Comparison of ENCODE assay signal across 17 cellular contexts in the genomic region with DNA sequence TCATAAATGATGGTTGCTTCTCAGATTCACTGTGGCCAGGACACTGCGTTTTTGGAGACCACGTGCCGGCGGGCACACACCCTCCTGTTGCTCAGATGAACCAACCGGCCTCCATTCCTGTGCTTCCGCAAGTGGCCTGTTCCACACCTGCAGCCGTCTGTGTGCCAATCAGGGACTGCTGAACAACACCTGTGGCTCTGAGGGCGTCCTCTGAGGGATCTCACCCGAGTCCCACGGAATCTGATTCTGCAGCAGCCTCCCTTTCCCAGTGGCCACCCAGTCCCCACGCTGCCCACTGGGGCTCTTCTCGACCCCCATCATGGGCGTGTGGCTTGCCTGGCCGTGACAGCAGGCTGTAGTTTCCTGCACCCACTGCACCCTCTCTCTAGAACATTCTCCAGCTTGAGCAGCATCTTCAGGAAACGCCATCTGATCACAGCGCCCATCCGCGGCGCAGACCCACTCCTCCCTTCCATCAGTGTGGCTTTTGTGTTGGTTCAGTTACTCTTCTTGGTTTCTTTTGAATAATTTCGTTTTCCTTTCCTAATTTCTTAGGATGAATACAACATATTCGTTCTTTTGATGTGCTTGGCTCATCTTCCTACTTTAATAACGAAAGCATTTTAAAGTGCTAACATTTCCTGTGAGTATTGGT.
A peak's percentile ranks its signal among the peaks of the same experiment; 100 is the strongest.
DNase-seq lines count a peak whose midpoint lies in the region; ATAC-seq and TF ChIP-seq lines count a peak whose summit lies in the region.
"Had no signal": no experiment of that assay in that cellular context is flagged by ENCODE, and none has a peak within 500 bp of the region (broad histone marks: within the 10 kb centered on the region; RNA-seq: fewer than 3 reads in every experiment).

No MANE protein-coding gene starts in this region.

- intact Hi-C loops in CD4-positive, alpha-beta T cell (cut with DNase I, micrococcal nuclease): no loop called here
- intact Hi-C loops in left colon (cut with DNase I, micrococcal nuclease): no loop called here

- DNase-seq in activated CD4-positive, alpha-beta T cell treated with anti-CD3 and anti-CD28 coated beads for 48 hours: peak; percentile 16
- DNase-seq in activated CD4-positive, alpha-beta T cell treated with anti-CD3 and anti-CD28 coated beads, Interleukin-2, amount 50 U/mL, for 1 hour: no peak
- DNase-seq in CD4-positive, alpha-beta T cell: peak in 1 of 10 experiments; percentile 7
- DNase-seq in NCI-H69 (lab: John Stamatoyannopoulos, UW) (peak; percentile 40), endothelial cell (ENCODE audit: low spot score) (no peak), DMS79 (lab: John Stamatoyannopoulos, UW) (no peak), left colon (no peak), dedifferentiated amniotic fluid mesenchymal stem cell (ENCODE audit: extremely low spot score) (no peak)
- DNase-seq: foreskin melanocyte, MM.1S, NCI-H2029, NCI-H510A had no signal

- no peak overlapping the region for H3K27ac ChIP-seq in CD4-positive, alpha-beta T cell (ENCODE audit: low read depth, low read length)
- H3K27ac ChIP-seq: body of pancreas, epithelial cell of prostate, SJSA1 had no signal

- peak; percentile 29 for ATAC-seq in CD4-positive, alpha-beta T cell (ENCODE audit: poor library complexity)
- no peak for ATAC-seq in left colon

- H3K27me3 ChIP-seq in CD4-positive, alpha-beta T cell (ENCODE audit: control insufficient read depth, insufficient read depth, low read length): peaks cover 24% of the 10 kb centered on the region

- CTCF ChIA-PET in CD4-positive, alpha-beta T cell (lab: Charles Lee): interaction anchor here (1.0 kb wide), 1 partner anchor 42 kb away, joined by 3 read pairs; no protein-coding TSS in a partner anchor

- no peaks in the 10 kb centered on the region for H3K9me3 Mint-ChIP-seq in CD4-positive, alpha-beta T cell
- H3K9me3 Mint-ChIP-seq in endothelial cell (ENCODE audit: unreplicated experiment): no peaks in the 10 kb centered on the region
- H3K9me3 Mint-ChIP-seq: activated naive CD4-positive, alpha-beta T cell treated with anti-CD3 and anti-CD28 coated beads for 36 hours; dendritic cell treated with granulocyte-macrophage colony-stimulating factor and Interleukin-4, amounts not matched to agents 40 ng/mL and 50 ng/mL, for 4 days had no signal

- TF ChIP-seq CTCF in CD4-positive, alpha-beta T cell (IDR thresholded peaks at IDR 0.05): no peak
- TF ChIP-seq CTCF in endothelial cell (IDR thresholded peaks at IDR 0.05; ENCODE audit: unreplicated experiment): no peak

- H3K27me3 Mint-ChIP-seq in CD4-positive, alpha-beta T cell: peaks cover 55% of the 10 kb centered on the region
- H3K27me3 Mint-ChIP-seq in endothelial cell (ENCODE audit: unreplicated experiment): peaks cover 9% of the 10 kb centered on the region

- POLR2A ChIA-PET in CD4-positive, alpha-beta T cell (lab: Charles Lee): no interaction called here

- H3K36me3 Mint-ChIP-seq in CD4-positive, alpha-beta T cell (ENCODE audit: low read depth): no peaks in the 10 kb centered on the region
- no peaks in the 10 kb centered on the region for H3K36me3 Mint-ChIP-seq in endothelial cell (ENCODE audit: low read depth, unreplicated experiment)

- no peaks in the 10 kb centered on the region for H3K9me3 ChIP-seq in CD4-positive, alpha-beta T cell (ENCODE audit: control insufficient read depth, low read length)
- H3K9me3 ChIP-seq: body of pancreas, SJSA1 had no signal

- H3K27ac Mint-ChIP-seq in CD4-positive, alpha-beta T cell: no peak overlapping the region
- peak overlapping the region; percentile 75 for H3K27ac Mint-ChIP-seq in endothelial cell (ENCODE audit: unreplicated experiment)
- H3K27ac Mint-ChIP-seq: activated naive CD4-positive, alpha-beta T cell treated with anti-CD3 and anti-CD28 coated beads for 36 hours; dendritic cell treated with granulocyte-macrophage colony-stimulating factor and Interleukin-4, amounts not matched to agents 40 ng/mL and 50 ng/mL, for 4 days had no signal

- peaks cover 15% of the 10 kb centered on the region for H3K4me1 Mint-ChIP-seq in CD4-positive, alpha-beta T cell (ENCODE audit: low read depth)
- H3K4me1 Mint-ChIP-seq in endothelial cell (ENCODE audit: unreplicated experiment): peaks cover 3% of the 10 kb centered on the region

- peak overlapping the region; percentile 60 for H3K4me3 Mint-ChIP-seq in CD4-positive, alpha-beta T cell
- no peak overlapping the region for H3K4me3 Mint-ChIP-seq in endothelial cell (ENCODE audit: unreplicated experiment)
- H3K4me3 Mint-ChIP-seq: activated naive CD4-positive, alpha-beta T cell treated with anti-CD3 and anti-CD28 coated beads for 36 hours; dendritic cell treated with granulocyte-macrophage colony-stimulating factor and Interleukin-4, amounts not matched to agents 40 ng/mL and 50 ng/mL, for 4 days had no signal

Comparison
In these comparisons a context has a peak if more than half of its experiments do, and no peak if none do; other contexts are left out.
1. DNase-seq: peak in activated CD4-positive, alpha-beta T cell treated with anti-CD3 and anti-CD28 coated beads for 48 hours (single experiment) and NCI-H69 (single experiment); none in activated CD4-positive, alpha-beta T cell treated with anti-CD3 and anti-CD28 coated beads, Interleukin-2, amount 50 U/mL, for 1 hour (single experiment), endothelial cell (single experiment), DMS79 (single experiment), left colon (0 of 2) and dedifferentiated amniotic fluid mesenchymal stem cell (single experiment).